ENCODE assay signal across 12 cellular contexts in genomic region chr11:113249491-113249763, GRCh38.
DNase-seq lines count a peak whose midpoint lies in the region; FAIRE-seq and TF ChIP-seq lines count a peak whose summit lies in the region.
"Had no signal": no experiment of that assay in that cellular context is flagged by ENCODE, and none has a peak within 500 bp of the region (broad histone marks: within the 10 kb centered on the region; RNA-seq: fewer than 3 reads in every experiment).

No MANE protein-coding gene starts in this region.

- peaks cover 19% of the 10 kb centered on the region for H3F3A ChIP-seq in neural progenitor cell (ENCODE audit: low read depth)

- H3K9ac ChIP-seq in astrocyte (ENCODE audit: low read length) (no peak overlapping the region), neural progenitor cell (no peak overlapping the region)

- H2AFZ ChIP-seq in astrocyte (ENCODE audit: low read depth, low read length) (no peak overlapping the region), neural progenitor cell (replicated peaks) (no peak overlapping the region)

- no peaks in the 10 kb centered on the region for H4K20me1 ChIP-seq in astrocyte (ENCODE audit: insufficient read depth, low read length)
- H4K20me1 ChIP-seq in neural progenitor cell (ENCODE audit: low read depth), result no peaks in the 10 kb centered on the region

- no peak for TF ChIP-seq EP300 in transverse colon (IDR thresholded peaks at IDR 0.05; ENCODE audit: low read depth)

- H3K4me1 Mint-ChIP-seq in astrocyte (ENCODE audit: low read depth, unreplicated experiment), result peaks cover 13% of the 10 kb centered on the region
- H3K4me1 Mint-ChIP-seq in neural progenitor cell, result peaks cover 46% of the 10 kb centered on the region
- H3K4me1 Mint-ChIP-seq: naive B cell had no signal

- H3K4me3 ChIP-seq in astrocyte (ENCODE audit: insufficient read depth, low read depth, low read length), result no peak overlapping the region
- no peak overlapping the region for H3K4me3 ChIP-seq in neural progenitor cell
- H3K4me3 ChIP-seq in transverse colon, result no peak overlapping the region
- H3K4me3 ChIP-seq in coronary artery, result no peak overlapping the region
- H3K4me3 ChIP-seq: tibial artery had no signal

- H3K27ac Mint-ChIP-seq in astrocyte (ENCODE audit: unreplicated experiment) (peak overlapping the region; percentile 58), neural progenitor cell (no peak overlapping the region)
- H3K27ac Mint-ChIP-seq: naive B cell had no signal

- intact Hi-C loops in transverse colon (cut with DNase I; ENCODE audit: low total_unique reads), result no loop called here

- FAIRE-seq in astrocyte (lab: Jason Lieb, UNC), result no peak

- H3K27ac ChIP-seq in astrocyte (ENCODE audit: low read depth, low read length) (no peak overlapping the region), neural progenitor cell (peak overlapping the region; percentile 0), transverse colon (no peak overlapping the region), coronary artery (no peak overlapping the region)
- H3K27ac ChIP-seq: tibial artery had no signal

- 26 to 50% methylated on average over 1 to 2 of the region's 2 CpGs for WGBS in transverse colon (ENCODE audit: low coverage in 1 of 2), 2 donors

- H3K4me3 Mint-ChIP-seq in astrocyte (ENCODE audit: unreplicated experiment), result no peak overlapping the region
- no peak overlapping the region for H3K4me3 Mint-ChIP-seq in neural progenitor cell
- H3K4me3 Mint-ChIP-seq: naive B cell had no signal

- H3K27me3 ChIP-seq in astrocyte (ENCODE audit: insufficient read depth, low read length) (peaks cover 5% of the 10 kb centered on the region), neural progenitor cell (no peaks in the 10 kb centered on the region), transverse colon (no peaks in the 10 kb centered on the region)
- H3K27me3 ChIP-seq: tibial artery had no signal

- no peak for TF ChIP-seq POLR2A in transverse colon (IDR thresholded peaks at IDR 0.05)

- H3K36me3 Mint-ChIP-seq in astrocyte (ENCODE audit: low read depth, unreplicated experiment), result no peaks in the 10 kb centered on the region
- H3K36me3 Mint-ChIP-seq in neural progenitor cell, result no peaks in the 10 kb centered on the region
- H3K36me3 Mint-ChIP-seq: naive B cell had no signal

- no peaks in the 10 kb centered on the region for H3K9me3 Mint-ChIP-seq in astrocyte (ENCODE audit: unreplicated experiment)
- no peaks in the 10 kb centered on the region for H3K9me3 Mint-ChIP-seq in neural progenitor cell
- H3K9me3 Mint-ChIP-seq: naive B cell had no signal

- H3K27me3 Mint-ChIP-seq in astrocyte (ENCODE audit: low read depth, unreplicated experiment) (peaks cover 12% of the 10 kb centered on the region), neural progenitor cell (ENCODE audit: insufficient read depth, low read depth) (peaks cover 2% of the 10 kb centered on the region)

- DNase-seq in DMS53 (lab: John Stamatoyannopoulos, UW), result peak; percentile 14
- no peak for DNase-seq in DMS53 treated with DMSO at 0.1 percent for 48 hours (lab: John Stamatoyannopoulos, UW; ENCODE audit: unreplicated experiment)
- no peak for DNase-seq in astrocyte (ENCODE audit: low read depth)
- DNase-seq in neural progenitor cell (ENCODE audit: low spot score), result no peak
- DNase-seq in transverse colon, result no peak
- DNase-seq in coronary artery (ENCODE audit: low spot score), result no peak
- DNase-seq in NCI-H1092 treated with DMSO at 0.1 percent for 48 hours (lab: John Stamatoyannopoulos, UW), result no peak
- DNase-seq: 8988T; effector CD8-positive, alpha-beta T cell; naive B cell; tibial artery had no signal

- H3K4me1 ChIP-seq in astrocyte (ENCODE audit: insufficient read depth, low read length) (no peaks in the 10 kb centered on the region), neural progenitor cell (peaks cover 42% of the 10 kb centered on the region), transverse colon (no peaks in the 10 kb centered on the region)
- H3K4me1 ChIP-seq: tibial artery had no signal

- 0 out of 2 replicates have a peak, but pooled peaks have one; percentile 11 for TF ChIP-seq CTCF in LNCAP (IDR thresholded peaks at IDR 0.05)
- TF ChIP-seq CTCF in astrocyte (IDR thresholded peaks at IDR 0.05; ENCODE audit: insufficient read depth, low read depth, low read length), result peak; percentile 34
- TF ChIP-seq CTCF in neural progenitor cell (IDR thresholded peaks at IDR 0.05), result peak; percentile 50
- TF ChIP-seq CTCF in transverse colon (IDR thresholded peaks at IDR 0.05), result no peak
- TF ChIP-seq CTCF in coronary artery (IDR thresholded peaks at IDR 0.05), result no peak

- no peaks in the 10 kb centered on the region for H3K79me2 ChIP-seq in astrocyte (ENCODE audit: insufficient read depth, low read length)
- H3K79me2 ChIP-seq in neural progenitor cell (ENCODE audit: low read depth), result no peaks in the 10 kb centered on the region

- H3K9me3 ChIP-seq in astrocyte (ENCODE audit: insufficient read depth, low read depth, low read length) (peaks cover 3% of the 10 kb centered on the region), neural progenitor cell (ENCODE audit: low read depth) (no peaks in the 10 kb centered on the region), transverse colon (no peaks in the 10 kb centered on the region)
- H3K9me3 ChIP-seq: tibial artery had no signal

- H3K4me2 ChIP-seq in astrocyte (ENCODE audit: low read length), result no peak overlapping the region
- H3K4me2 ChIP-seq in neural progenitor cell, result peak overlapping the region; percentile 46

- in situ Hi-C loops in transverse colon (cut with MboI; ENCODE audit: low pct_ligation_motif_present in 1 of 4, low pct_unique_long_range_greater_than_20kb in 1 of 4, low sequenced_read_pairs in 3 of 4), result no loop called here

- no peaks in the 10 kb centered on the region for H3K36me3 ChIP-seq in astrocyte (ENCODE audit: insufficient read depth, low read length)
- H3K36me3 ChIP-seq in neural progenitor cell, result no peaks in the 10 kb centered on the region
- H3K36me3 ChIP-seq in transverse colon, result no peaks in the 10 kb centered on the region
- H3K36me3 ChIP-seq: tibial artery had no signal

Comparison
In these comparisons a context has a peak if more than half of its experiments do, and no peak if none do; other contexts are left out.
1. CTCF ChIP-seq: peak in LNCAP (single experiment), astrocyte (single experiment) and neural progenitor cell (single experiment); none in transverse colon (0 of 5) and coronary artery (single experiment).